Comparison of ENCODE assay signal across 26 cellular contexts in genomic region chr9:21470126-21470525, GRCh38. TPM values are rescaled to one million over a fixed set of nuclear protein-coding genes. Genes with fewer than 3 reads are reported as not detected.
"Had no signal": no experiment of that assay in that cellular context is flagged by ENCODE, and none has a peak within 500 bp of the region (broad histone marks: within the 10 kb centered on the region; RNA-seq: fewer than 3 reads in every experiment).

No MANE protein-coding gene starts in this region.

- H3K27ac ChIP-seq: HL-60, KMS-11, RWPE1 had no signal

- H3K4me2 ChIP-seq: KMS-11, SK-N-SH had no signal

- ATAC-seq: K562, Panc1, PC-3 had no signal

- H3K9me3 ChIP-seq: SK-N-SH had no signal

- H3K4me3 ChIP-seq: K562 had no signal

- FAIRE-seq: HTR-8/SVneo, K562 had no signal

- H3K9me2 ChIP-seq: SK-N-SH had no signal

- H3K9ac ChIP-seq: KMS-11, SK-N-SH had no signal

- DNase-seq: Kasumi-1, MM.1S, NCI-H1092 treated with DMSO at 0.1 percent for 48 hours, NCI-H1436, NCI-H187, NCI-H2029, NCI-H2081 treated with DMSO at 0.1 percent for 48 hours, NCI-H2171, NCI-H226, NCI-H446, NCI-H510A, NCI-H524 treated with DMSO at 0.1 percent for 48 hours, NCI-H69, NCI-H774, PC-3, SHP77, SK-N-SH had no signal

RNA-seq across cellular contexts. Expression of gene IFNE, which starts 12.0 kb away (rescaled TPM):
- total RNA-seq: K562, SK-MEL-5 had no signal
- polyA plus RNA-seq: IgD-negative memory B cell, K562 had no signal

RNA-seq across cellular contexts. Expression of gene IFNA1, which starts 29.9 kb away (rescaled TPM):
- total RNA-seq: K562, M059J, PC-3, SK-MEL-5 had no signal
- polyA plus RNA-seq: K562, SK-N-SH had no signal
